Comparison of ENCODE assay signal across 1 cellular context in the genomic region with DNA sequence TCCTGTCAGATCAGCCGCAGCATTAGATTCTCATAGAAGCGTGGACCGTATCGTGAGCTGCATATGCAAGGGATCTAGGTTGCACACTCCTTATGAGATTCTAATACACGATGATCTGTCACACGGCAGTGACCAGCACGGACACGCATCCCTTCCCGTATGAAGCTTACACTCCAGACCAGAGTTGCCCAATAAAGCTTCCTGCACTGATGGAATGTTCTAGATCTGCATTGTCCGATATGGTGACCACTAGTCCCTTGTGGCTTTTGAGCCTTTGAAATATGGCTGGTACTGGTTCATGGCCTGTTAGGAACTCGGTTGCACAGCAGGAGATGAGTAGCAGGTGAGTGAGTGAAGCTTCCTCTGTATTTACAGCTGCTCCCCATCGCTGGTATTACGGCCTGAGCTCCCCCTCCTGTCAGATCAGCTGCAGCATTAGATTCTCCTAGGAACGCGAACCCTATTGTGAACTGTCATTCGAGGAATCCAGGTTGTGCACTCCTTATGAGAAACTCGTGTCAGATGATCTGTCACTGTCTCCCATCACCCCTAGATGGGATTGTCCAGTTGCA.
TF ChIP-seq lines count a peak whose summit lies in the region.

No MANE protein-coding gene starts in this region.

TF ChIP-seq in HepG2, 621 proteins besides CTCF, POLR2A, EP300 and RAD21 (continued from another document and continues in another):
- TF ChIP-seq, protein P1, sequence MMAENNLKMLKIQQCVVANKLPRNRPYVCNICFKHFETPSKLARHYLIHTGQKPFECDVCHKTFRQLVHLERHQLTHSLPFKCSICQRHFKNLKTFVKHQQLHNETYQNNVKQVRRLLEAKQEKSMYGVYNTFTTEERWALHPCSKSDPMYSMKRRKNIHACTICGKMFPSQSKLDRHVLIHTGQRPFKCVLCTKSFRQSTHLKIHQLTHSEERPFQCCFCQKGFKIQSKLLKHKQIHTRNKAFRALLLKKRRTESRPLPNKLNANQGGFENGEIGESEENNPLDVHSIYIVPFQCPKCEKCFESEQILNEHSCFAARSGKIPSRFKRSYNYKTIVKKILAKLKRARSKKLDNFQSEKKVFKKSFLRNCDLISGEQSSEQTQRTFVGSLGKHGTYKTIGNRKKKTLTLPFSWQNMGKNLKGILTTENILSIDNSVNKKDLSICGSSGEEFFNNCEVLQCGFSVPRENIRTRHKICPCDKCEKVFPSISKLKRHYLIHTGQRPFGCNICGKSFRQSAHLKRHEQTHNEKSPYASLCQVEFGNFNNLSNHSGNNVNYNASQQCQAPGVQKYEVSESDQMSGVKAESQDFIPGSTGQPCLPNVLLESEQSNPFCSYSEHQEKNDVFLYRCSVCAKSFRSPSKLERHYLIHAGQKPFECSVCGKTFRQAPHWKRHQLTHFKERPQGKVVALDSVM (CRISPR knock-in tag; IDR thresholded peaks at IDR 0.05), result no peak
- TF ChIP-seq ZNF274 (CRISPR knock-in tag; IDR thresholded peaks at IDR 0.05) (no peak), NFE2L2 (IDR thresholded peaks at IDR 0.05; ENCODE audit: low read length) (no peak), TGIF2 (CRISPR knock-in tag; IDR thresholded peaks at IDR 0.05) (peak; percentile 50; the same call in 1 of the 2 replicates), ZMYM3 (CRISPR knock-in tag; IDR thresholded peaks at IDR 0.05) (no peak), ZNF430 (CRISPR knock-in tag; IDR thresholded peaks at IDR 0.05) (no peak), ZSCAN25 (CRISPR knock-in tag; IDR thresholded peaks at IDR 0.05) (no peak), ZNF552 (CRISPR knock-in tag; IDR thresholded peaks at IDR 0.05; ENCODE audit: borderline replicate concordance) (no peak), ZNF788 (CRISPR knock-in tag; IDR thresholded peaks at IDR 0.05; ENCODE audit: borderline replicate concordance) (no peak), ZNF766 (CRISPR knock-in tag; IDR thresholded peaks at IDR 0.05; ENCODE audit: borderline replicate concordance) (no peak), AKAP8 (CRISPR knock-in tag; IDR thresholded peaks at IDR 0.05) (no peak), ZNF607 (CRISPR knock-in tag; IDR thresholded peaks at IDR 0.05; ENCODE audit: borderline replicate concordance) (no peak), SP4 (CRISPR knock-in tag; IDR thresholded peaks at IDR 0.05) (no peak), ZNF33A (CRISPR knock-in tag; IDR thresholded peaks at IDR 0.05; ENCODE audit: borderline replicate concordance) (0 out of 2 replicates have a peak, but pooled peaks have one; percentile 11), ZNF557 (CRISPR knock-in tag; IDR thresholded peaks at IDR 0.05) (no peak), NFIB (CRISPR knock-in tag; IDR thresholded peaks at IDR 0.05; ENCODE audit: borderline replicate concordance) (no peak), SP140L (CRISPR knock-in tag; IDR thresholded peaks at IDR 0.05; ENCODE audit: borderline replicate concordance) (no peak), CCAR2 (optimal IDR thresholded peaks at IDR 0.05; ENCODE audit: low read depth, low read length) (no peak), GABPB1 (CRISPR knock-in tag; IDR thresholded peaks at IDR 0.05) (no peak), ZNF605 (CRISPR knock-in tag; IDR thresholded peaks at IDR 0.05) (0 out of 2 replicates have a peak, but pooled peaks have one; percentile 21), SRSF1 (optimal IDR thresholded peaks at IDR 0.05; ENCODE audit: low read depth, low read length) (no peak), U2AF1 (optimal IDR thresholded peaks at IDR 0.05; ENCODE audit: low read depth, low read length) (no peak), HHEX (CRISPR knock-in tag; IDR thresholded peaks at IDR 0.05) (no peak), ZNF343 (CRISPR knock-in tag; IDR thresholded peaks at IDR 0.05) (no peak), ZNF879 (CRISPR knock-in tag; IDR thresholded peaks at IDR 0.05) (no peak), REPIN1 (CRISPR knock-in tag; IDR thresholded peaks at IDR 0.05; ENCODE audit: borderline replicate concordance, low read depth) (no peak), ZBTB7B (CRISPR knock-in tag; IDR thresholded peaks at IDR 0.05) (no peak), FOXA3 (CRISPR knock-in tag; IDR thresholded peaks at IDR 0.05) (peak; percentile 26; the same call in 1 of the 2 replicates), SIX1 (CRISPR knock-in tag; IDR thresholded peaks at IDR 0.05; ENCODE audit: borderline replicate concordance) (no peak), ZSCAN31 (CRISPR knock-in tag; IDR thresholded peaks at IDR 0.05; ENCODE audit: low read depth) (no peak), MIXL1 (CRISPR knock-in tag; IDR thresholded peaks at IDR 0.05) (0 out of 2 replicates have a peak, but pooled peaks have one; percentile 50), PCBP1 (IDR thresholded peaks at IDR 0.05; ENCODE audit: borderline replicate concordance, low read depth, low read length) (no peak), ZNF225 (CRISPR knock-in tag; IDR thresholded peaks at IDR 0.05) (no peak), MAFK (conservative IDR thresholded peaks at IDR 0.05 in 1 of 2, IDR thresholded peaks at IDR 0.05 in 1 of 2; ENCODE audit: low read length in 2 of 2) (no peak), FIP1L1 (IDR thresholded peaks at IDR 0.05; ENCODE audit: borderline replicate concordance, insufficient read depth, low read depth, low read length) (no peak), NFIC (IDR thresholded peaks at IDR 0.05; ENCODE audit: low read length) (no peak), GFI1 (CRISPR knock-in tag; IDR thresholded peaks at IDR 0.05; ENCODE audit: borderline replicate concordance) (no peak)
- TF ChIP-seq, protein P2, sequence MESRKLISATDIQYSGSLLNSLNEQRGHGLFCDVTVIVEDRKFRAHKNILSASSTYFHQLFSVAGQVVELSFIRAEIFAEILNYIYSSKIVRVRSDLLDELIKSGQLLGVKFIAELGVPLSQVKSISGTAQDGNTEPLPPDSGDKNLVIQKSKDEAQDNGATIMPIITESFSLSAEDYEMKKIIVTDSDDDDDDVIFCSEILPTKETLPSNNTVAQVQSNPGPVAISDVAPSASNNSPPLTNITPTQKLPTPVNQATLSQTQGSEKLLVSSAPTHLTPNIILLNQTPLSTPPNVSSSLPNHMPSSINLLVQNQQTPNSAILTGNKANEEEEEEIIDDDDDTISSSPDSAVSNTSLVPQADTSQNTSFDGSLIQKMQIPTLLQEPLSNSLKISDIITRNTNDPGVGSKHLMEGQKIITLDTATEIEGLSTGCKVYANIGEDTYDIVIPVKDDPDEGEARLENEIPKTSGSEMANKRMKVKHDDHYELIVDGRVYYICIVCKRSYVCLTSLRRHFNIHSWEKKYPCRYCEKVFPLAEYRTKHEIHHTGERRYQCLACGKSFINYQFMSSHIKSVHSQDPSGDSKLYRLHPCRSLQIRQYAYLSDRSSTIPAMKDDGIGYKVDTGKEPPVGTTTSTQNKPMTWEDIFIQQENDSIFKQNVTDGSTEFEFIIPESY (CRISPR knock-in tag; IDR thresholded peaks at IDR 0.05), result no peak
- TF ChIP-seq, protein P3, sequence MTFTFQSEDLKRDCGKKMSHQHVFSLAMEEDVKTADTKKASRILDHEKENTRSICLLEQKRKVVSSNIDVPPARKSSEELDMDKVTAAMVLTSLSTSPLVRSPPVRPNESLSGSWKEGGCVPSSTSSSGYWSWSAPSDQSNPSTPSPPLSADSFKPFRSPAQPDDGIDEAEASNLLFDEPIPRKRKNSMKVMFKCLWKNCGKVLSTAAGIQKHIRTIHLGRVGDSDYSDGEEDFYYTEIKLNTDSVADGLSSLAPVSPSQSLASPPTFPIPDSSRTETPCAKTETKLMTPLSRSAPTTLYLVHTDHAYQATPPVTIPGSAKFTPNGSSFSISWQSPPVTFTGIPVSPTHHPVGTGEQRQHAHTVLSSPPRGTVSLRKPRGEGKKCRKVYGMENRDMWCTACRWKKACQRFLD (CRISPR knock-in tag; IDR thresholded peaks at IDR 0.05; ENCODE audit: borderline replicate concordance), result no peak
- TF ChIP-seq, protein P4, sequence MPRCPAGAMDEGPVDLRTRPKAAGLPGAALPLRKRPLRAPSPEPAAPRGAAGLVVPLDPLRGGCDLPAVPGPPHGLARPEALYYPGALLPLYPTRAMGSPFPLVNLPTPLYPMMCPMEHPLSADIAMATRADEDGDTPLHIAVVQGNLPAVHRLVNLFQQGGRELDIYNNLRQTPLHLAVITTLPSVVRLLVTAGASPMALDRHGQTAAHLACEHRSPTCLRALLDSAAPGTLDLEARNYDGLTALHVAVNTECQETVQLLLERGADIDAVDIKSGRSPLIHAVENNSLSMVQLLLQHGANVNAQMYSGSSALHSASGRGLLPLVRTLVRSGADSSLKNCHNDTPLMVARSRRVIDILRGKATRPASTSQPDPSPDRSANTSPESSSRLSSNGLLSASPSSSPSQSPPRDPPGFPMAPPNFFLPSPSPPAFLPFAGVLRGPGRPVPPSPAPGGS (CRISPR knock-in tag; IDR thresholded peaks at IDR 0.05), result no peak
- TF ChIP-seq, protein P5, sequence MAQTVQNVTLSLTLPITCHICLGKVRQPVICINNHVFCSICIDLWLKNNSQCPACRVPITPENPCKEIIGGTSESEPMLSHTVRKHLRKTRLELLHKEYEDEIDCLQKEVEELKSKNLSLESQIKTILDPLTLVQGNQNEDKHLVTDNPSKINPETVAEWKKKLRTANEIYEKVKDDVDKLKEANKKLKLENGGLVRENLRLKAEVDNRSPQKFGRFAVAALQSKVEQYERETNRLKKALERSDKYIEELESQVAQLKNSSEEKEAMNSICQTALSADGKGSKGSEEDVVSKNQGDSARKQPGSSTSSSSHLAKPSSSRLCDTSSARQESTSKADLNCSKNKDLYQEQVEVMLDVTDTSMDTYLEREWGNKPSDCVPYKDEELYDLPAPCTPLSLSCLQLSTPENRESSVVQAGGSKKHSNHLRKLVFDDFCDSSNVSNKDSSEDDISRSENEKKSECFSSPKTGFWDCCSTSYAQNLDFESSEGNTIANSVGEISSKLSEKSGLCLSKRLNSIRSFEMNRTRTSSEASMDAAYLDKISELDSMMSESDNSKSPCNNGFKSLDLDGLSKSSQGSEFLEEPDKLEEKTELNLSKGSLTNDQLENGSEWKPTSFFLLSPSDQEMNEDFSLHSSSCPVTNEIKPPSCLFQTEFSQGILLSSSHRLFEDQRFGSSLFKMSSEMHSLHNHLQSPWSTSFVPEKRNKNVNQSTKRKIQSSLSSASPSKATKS (CRISPR knock-in tag; IDR thresholded peaks at IDR 0.05), result no peak
- TF ChIP-seq, protein P6, sequence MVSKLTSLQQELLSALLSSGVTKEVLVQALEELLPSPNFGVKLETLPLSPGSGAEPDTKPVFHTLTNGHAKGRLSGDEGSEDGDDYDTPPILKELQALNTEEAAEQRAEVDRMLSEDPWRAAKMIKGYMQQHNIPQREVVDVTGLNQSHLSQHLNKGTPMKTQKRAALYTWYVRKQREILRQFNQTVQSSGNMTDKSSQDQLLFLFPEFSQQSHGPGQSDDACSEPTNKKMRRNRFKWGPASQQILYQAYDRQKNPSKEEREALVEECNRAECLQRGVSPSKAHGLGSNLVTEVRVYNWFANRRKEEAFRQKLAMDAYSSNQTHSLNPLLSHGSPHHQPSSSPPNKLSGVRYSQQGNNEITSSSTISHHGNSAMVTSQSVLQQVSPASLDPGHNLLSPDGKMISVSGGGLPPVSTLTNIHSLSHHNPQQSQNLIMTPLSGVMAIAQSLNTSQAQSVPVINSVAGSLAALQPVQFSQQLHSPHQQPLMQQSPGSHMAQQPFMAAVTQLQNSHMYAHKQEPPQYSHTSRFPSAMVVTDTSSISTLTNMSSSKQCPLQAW (CRISPR knock-in tag; IDR thresholded peaks at IDR 0.05), result no peak
- TF ChIP-seq, protein P7, sequence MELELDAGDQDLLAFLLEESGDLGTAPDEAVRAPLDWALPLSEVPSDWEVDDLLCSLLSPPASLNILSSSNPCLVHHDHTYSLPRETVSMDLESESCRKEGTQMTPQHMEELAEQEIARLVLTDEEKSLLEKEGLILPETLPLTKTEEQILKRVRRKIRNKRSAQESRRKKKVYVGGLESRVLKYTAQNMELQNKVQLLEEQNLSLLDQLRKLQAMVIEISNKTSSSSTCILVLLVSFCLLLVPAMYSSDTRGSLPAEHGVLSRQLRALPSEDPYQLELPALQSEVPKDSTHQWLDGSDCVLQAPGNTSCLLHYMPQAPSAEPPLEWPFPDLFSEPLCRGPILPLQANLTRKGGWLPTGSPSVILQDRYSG (CRISPR knock-in tag; IDR thresholded peaks at IDR 0.05), result no peak
- TF ChIP-seq, protein P8, sequence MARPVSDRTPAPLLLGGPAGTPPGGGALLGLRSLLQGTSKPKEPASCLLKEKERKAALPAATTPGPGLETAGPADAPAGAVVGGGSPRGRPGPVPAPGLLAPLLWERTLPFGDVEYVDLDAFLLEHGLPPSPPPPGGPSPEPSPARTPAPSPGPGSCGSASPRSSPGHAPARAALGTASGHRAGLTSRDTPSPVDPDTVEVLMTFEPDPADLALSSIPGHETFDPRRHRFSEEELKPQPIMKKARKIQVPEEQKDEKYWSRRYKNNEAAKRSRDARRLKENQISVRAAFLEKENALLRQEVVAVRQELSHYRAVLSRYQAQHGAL (CRISPR knock-in tag; IDR thresholded peaks at IDR 0.05; ENCODE audit: not compliant biosample characterization), result no peak
- TF ChIP-seq, protein P9, sequence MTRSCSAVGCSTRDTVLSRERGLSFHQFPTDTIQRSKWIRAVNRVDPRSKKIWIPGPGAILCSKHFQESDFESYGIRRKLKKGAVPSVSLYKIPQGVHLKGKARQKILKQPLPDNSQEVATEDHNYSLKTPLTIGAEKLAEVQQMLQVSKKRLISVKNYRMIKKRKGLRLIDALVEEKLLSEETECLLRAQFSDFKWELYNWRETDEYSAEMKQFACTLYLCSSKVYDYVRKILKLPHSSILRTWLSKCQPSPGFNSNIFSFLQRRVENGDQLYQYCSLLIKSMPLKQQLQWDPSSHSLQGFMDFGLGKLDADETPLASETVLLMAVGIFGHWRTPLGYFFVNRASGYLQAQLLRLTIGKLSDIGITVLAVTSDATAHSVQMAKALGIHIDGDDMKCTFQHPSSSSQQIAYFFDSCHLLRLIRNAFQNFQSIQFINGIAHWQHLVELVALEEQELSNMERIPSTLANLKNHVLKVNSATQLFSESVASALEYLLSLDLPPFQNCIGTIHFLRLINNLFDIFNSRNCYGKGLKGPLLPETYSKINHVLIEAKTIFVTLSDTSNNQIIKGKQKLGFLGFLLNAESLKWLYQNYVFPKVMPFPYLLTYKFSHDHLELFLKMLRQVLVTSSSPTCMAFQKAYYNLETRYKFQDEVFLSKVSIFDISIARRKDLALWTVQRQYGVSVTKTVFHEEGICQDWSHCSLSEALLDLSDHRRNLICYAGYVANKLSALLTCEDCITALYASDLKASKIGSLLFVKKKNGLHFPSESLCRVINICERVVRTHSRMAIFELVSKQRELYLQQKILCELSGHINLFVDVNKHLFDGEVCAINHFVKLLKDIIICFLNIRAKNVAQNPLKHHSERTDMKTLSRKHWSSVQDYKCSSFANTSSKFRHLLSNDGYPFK (CRISPR knock-in tag; IDR thresholded peaks at IDR 0.05; ENCODE audit: borderline replicate concordance), result no peak
- TF ChIP-seq, protein P10, sequence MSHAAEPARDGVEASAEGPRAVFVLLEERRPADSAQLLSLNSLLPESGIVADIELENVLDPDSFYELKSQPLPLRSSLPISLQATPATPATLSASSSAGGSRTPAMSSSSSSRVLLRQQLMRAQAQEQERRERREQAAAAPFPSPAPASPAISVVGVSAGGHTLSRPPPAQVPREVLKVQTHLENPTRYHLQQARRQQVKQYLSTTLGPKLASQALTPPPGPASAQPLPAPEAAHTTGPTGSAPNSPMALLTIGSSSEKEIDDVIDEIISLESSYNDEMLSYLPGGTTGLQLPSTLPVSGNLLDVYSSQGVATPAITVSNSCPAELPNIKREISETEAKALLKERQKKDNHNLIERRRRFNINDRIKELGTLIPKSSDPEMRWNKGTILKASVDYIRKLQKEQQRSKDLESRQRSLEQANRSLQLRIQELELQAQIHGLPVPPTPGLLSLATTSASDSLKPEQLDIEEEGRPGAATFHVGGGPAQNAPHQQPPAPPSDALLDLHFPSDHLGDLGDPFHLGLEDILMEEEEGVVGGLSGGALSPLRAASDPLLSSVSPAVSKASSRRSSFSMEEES (CRISPR knock-in tag; IDR thresholded peaks at IDR 0.05), result no peak
